13 cellular contexts compared by ENCODE assay signal in genomic region chrX:68835468-68835867, GRCh38.
"Had no signal": no experiment of that assay in that cellular context is flagged by ENCODE, and none has a peak within 500 bp of the region (broad histone marks: within the 10 kb centered on the region; RNA-seq: fewer than 3 reads in every experiment).

No MANE protein-coding gene starts in this region.

- H3K27ac ChIP-seq: hepatocyte had no signal

- DNase-seq: activated CD4-positive, alpha-beta memory T cell treated with anti-CD3 and anti-CD28 coated beads for 36 hours; activated CD4-positive, alpha-beta T cell treated with anti-CD3 and anti-CD28 coated beads for 1 hour; activated naive CD4-positive, alpha-beta T cell treated with Interleukin-2 at 50 U/mL for 16 hours; caudate nucleus; cortex of kidney; effector memory CD4-positive, alpha-beta T cell; kidney glomerular epithelial cell; midbrain; naive B cell; occipital lobe; stimulated activated CD4-positive, alpha-beta T cell treated with anti-CD3 and anti-CD28 coated beads, Interleukin-12 subunit alpha, Interleukin-12 subunit beta, amount 100 ng/mL, for 4 hours; stimulated activated naive CD4-positive, alpha-beta T cell treated with Interleukin-2 at 50 U/mL for 16 hours had no signal

- H3K27me3 Mint-ChIP-seq: activated CD4-positive, alpha-beta memory T cell treated with anti-CD3 and anti-CD28 coated beads for 36 hours had no signal

- H3K27me3 ChIP-seq: hepatocyte had no signal

- H3K27ac Mint-ChIP-seq: activated CD4-positive, alpha-beta memory T cell treated with anti-CD3 and anti-CD28 coated beads for 36 hours had no signal

- H2AFZ ChIP-seq: hepatocyte had no signal

- H3K4me3 Mint-ChIP-seq: activated CD4-positive, alpha-beta memory T cell treated with anti-CD3 and anti-CD28 coated beads for 36 hours; naive B cell had no signal

- H3K9me3 Mint-ChIP-seq: activated CD4-positive, alpha-beta memory T cell treated with anti-CD3 and anti-CD28 coated beads for 36 hours had no signal

- H3K4me2 ChIP-seq: hepatocyte had no signal

- H3K4me3 ChIP-seq: hepatocyte had no signal
